ENCODE assay signal across 11 cellular contexts in the genomic region with DNA sequence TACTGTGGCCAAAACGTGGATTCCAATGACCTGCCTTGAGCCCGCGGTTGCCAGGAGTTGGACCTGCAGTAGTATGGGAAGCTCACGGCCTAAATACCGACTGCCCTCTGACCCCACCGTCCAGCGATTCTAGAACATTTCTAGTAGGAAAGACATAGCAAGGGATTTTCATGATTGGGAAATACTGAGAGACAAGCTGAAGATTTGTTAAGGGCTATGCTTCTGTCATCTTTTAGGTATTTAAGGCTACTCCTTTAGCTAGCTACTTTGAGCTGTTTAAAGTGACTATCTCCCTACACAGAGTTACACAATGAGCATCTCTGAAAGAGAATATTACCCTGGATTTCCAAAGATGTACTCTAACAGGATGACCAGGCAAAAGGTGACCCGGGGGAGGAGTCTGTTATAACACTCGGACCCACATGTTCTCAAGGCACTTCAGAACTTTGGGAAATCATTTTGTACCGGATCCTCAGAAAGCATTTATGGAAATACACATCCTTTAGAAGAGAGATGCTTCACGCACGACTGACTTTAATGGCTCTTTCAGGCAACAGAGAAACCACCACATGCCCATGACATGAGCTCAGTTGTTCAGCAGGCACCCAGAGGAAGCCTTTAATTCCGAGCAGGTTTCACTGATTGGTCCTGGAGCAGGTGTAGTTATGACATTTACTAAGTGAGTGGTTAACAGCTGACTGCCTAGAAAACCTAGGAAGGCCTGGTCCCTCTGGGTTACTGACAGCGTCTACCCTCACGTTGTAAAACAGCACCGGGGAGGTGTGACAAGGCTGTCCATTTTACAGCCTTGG. TPM values are rescaled to one million over a fixed set of nuclear protein-coding genes. Genes with fewer than 3 reads are reported as not detected.
A peak's percentile ranks its signal among the peaks of the same experiment; 100 is the strongest.
DNase-seq lines count a peak whose midpoint lies in the region; ATAC-seq, FAIRE-seq and TF ChIP-seq lines count a peak whose summit lies in the region.
"Had no signal": no experiment of that assay in that cellular context is flagged by ENCODE, and none has a peak within 500 bp of the region (broad histone marks: within the 10 kb centered on the region; RNA-seq: fewer than 3 reads in every experiment).

No MANE protein-coding gene starts in this region.

- 95% methylated on average over 16 of the region's 16 CpGs; no CpG with 5 or more reads in 1 of the 2 experiments for WGBS in H1 (ENCODE audit: extremely low coverage in 1 of 2, insufficient coverage in 1 of 2, insufficient read length in 1 of 2, insufficient replicate concordance in 2 of 2, low coverage in 1 of 2, low lambda C conversion rate in 2 of 2, missing lambda C conversion rate in 1 of 2), 2 experiments

- H4K20me1 ChIP-seq in H1 (replicated peaks in 1 of 2; ENCODE audit: control insufficient read depth in 1 of 2, insufficient read depth in 2 of 2, low read length in 2 of 2) (peaks cover 8 to 10% of the 10 kb centered on the region in 2 experiments), osteoblast (ENCODE audit: insufficient read depth, low read length) (peaks cover 53% of the 10 kb centered on the region)

- H3K27ac ChIP-seq in CD8-positive, alpha-beta T cell (ENCODE audit: low read depth, low read length) = no peak overlapping the region
- H3K27ac ChIP-seq in H1 (ENCODE audit: low read depth, low read length) (no peak overlapping the region), osteoblast (ENCODE audit: low read depth, low read length) (peak overlapping the region; percentile 38)

- H3K23me2 ChIP-seq in H1 (ENCODE audit: low read depth, low read length) = peaks cover 9% of the 10 kb centered on the region; the same call in 1 of the 2 replicates

- H4K5ac ChIP-seq in H1 (ENCODE audit: insufficient read length, low read depth, low read length) = no peak overlapping the region

- peaks cover 15% of the 10 kb centered on the region for H3K36me3 ChIP-seq in CD8-positive, alpha-beta T cell (ENCODE audit: insufficient read depth, low read length)
- H3K36me3 ChIP-seq in H1 (ENCODE audit: control insufficient read depth in 2 of 4, insufficient read depth in 4 of 4, low read length in 3 of 4) (peaks cover 0 to 21% (median 12%) of the 10 kb centered on the region in 4 experiments; a peak in 7 of 8 replicates), osteoblast (ENCODE audit: insufficient read depth, low read length) (peaks cover 35% of the 10 kb centered on the region)

- TF ChIP-seq POLR2A in H1 (IDR thresholded peaks at IDR 0.05; ENCODE audit: control extremely low read depth in 1 of 2, low read depth in 2 of 2, low read length in 2 of 2) = no peak

- H2BK12ac ChIP-seq in H1 (ENCODE audit: low read depth, low read length) = no peak overlapping the region

- H3K36me3 Mint-ChIP-seq in CD8-positive, alpha-beta T cell = peaks cover 47% of the 10 kb centered on the region

- POLR2A ChIA-PET in CD8-positive, alpha-beta T cell (lab: Charles Lee) = interaction anchor here (0.7 to 1.5 kb wide), 2 partner anchors 82 to 158 kb away, joined by 3 read pairs; a partner anchor contains a TSS
- POLR2A ChIA-PET in H1 (lab: Charles Lee; ENCODE audit: partially characterized antibody) = interaction anchor here (0.8 to 3.1 kb wide), 6 partner anchors 17 to 200 kb away, joined by 3 to 10 read pairs (median 4); a partner anchor contains a TSS

- no peak overlapping the region for H3K23ac ChIP-seq in H1 (ENCODE audit: insufficient read length)

- TF ChIP-seq EP300 in H1 (IDR thresholded peaks at IDR 0.05; ENCODE audit: borderline replicate concordance in 1 of 2, low read depth in 2 of 2, low read length in 2 of 2) = no peak

- ATAC-seq in CD8-positive, alpha-beta T cell = no peak
- ATAC-seq in HG03354 (IDR thresholded peaks at IDR 0.05; ENCODE audit: poor library complexity, severe bottlenecking, unreplicated experiment) = no peak

- no peaks in the 10 kb centered on the region for H3K9me3 Mint-ChIP-seq in CD8-positive, alpha-beta T cell

- H2BK15ac ChIP-seq in H1 (ENCODE audit: low read length) = no peak overlapping the region

- H3K9ac ChIP-seq in H1 (replicated peaks in 1 of 4; ENCODE audit: extremely low read depth in 1 of 4, low read depth in 3 of 4, low read length in 3 of 4) = no peak overlapping the region

- H3K4me1 Mint-ChIP-seq in CD8-positive, alpha-beta T cell (ENCODE audit: low read depth) = peaks cover 57% of the 10 kb centered on the region

- no peak for TF ChIP-seq RAD21 in H1 (IDR thresholded peaks at IDR 0.05 in 1 of 2, conservative IDR thresholded peaks at IDR 0.05 in 1 of 2; ENCODE audit: low read depth in 2 of 2, low read length in 2 of 2)

- no peak for TF ChIP-seq CTCF in CD8-positive, alpha-beta T cell (IDR thresholded peaks at IDR 0.05)
- TF ChIP-seq CTCF in H1 (IDR thresholded peaks at IDR 0.05; ENCODE audit: control extremely low read depth in 1 of 3, insufficient read depth in 1 of 3, low read depth in 1 of 3, low read length in 3 of 3) (no peak), osteoblast (IDR thresholded peaks at IDR 0.05; ENCODE audit: extremely low read depth, low read depth, low read length) (no peak)

- H3K14ac ChIP-seq in H1 (ENCODE audit: insufficient read length) = no peak overlapping the region

- H3K9me3 ChIP-seq in CD8-positive, alpha-beta T cell (ENCODE audit: low read length) = no peaks in the 10 kb centered on the region
- H3K9me3 ChIP-seq in H1 (ENCODE audit: insufficient read depth in 2 of 2, low read depth in 1 of 2, low read length in 1 of 2) = no peaks in the 10 kb centered on the region
- no peaks in the 10 kb centered on the region for H3K9me3 ChIP-seq in osteoblast (ENCODE audit: low read depth, low read length)

- H3K79me1 ChIP-seq in H1 (ENCODE audit: low read depth, low read length) = peaks cover 6% of the 10 kb centered on the region; the same call in 1 of the 2 replicates

- H2AFZ ChIP-seq in H1 (ENCODE audit: low read length) (no peak overlapping the region), osteoblast (ENCODE audit: low read length) (no peak overlapping the region)

- H3K56ac ChIP-seq in H1 (replicated peaks; ENCODE audit: insufficient read length, low read depth, low read length) = no peak overlapping the region

- H3K4ac ChIP-seq in H1 (replicated peaks; ENCODE audit: insufficient read length, low read depth, low read length) = no peak overlapping the region

- H3K27me3 ChIP-seq in CD8-positive, alpha-beta T cell (ENCODE audit: insufficient read depth, low read length) = no peaks in the 10 kb centered on the region
- H3K27me3 ChIP-seq in H1 (replicated peaks in 1 of 4; ENCODE audit: control insufficient read depth in 3 of 4, extremely low read depth in 1 of 4, insufficient read depth in 3 of 4, low read length in 3 of 4) = no peaks in the 10 kb centered on the region
- no peaks in the 10 kb centered on the region for H3K27me3 ChIP-seq in osteoblast (ENCODE audit: insufficient read depth, low read length)

- no peak overlapping the region for H2BK120ac ChIP-seq in H1 (replicated peaks; ENCODE audit: low read depth, low read length)

- CTCF ChIA-PET in CD8-positive, alpha-beta T cell (lab: Charles Lee) = interaction anchor here (0.7 to 2.2 kb wide), 3 partner anchors 12 to 59 kb away, joined by 3 to 8 read pairs (median 6); no protein-coding TSS in a partner anchor
- CTCF ChIA-PET in H1 (lab: Charles Lee; ENCODE audit: partially characterized antibody) = interaction anchor here (1.0 to 6.2 kb wide), 6 partner anchors 9 to 136 kb away, joined by 4 to 34 read pairs (median 6); no protein-coding TSS in a partner anchor

- 0 out of 2 replicates have a peak overlapping the region, but pooled peaks have one; percentile 14 for H4K8ac ChIP-seq in H1 (ENCODE audit: extremely low read depth, insufficient read depth, low read length)

- peaks cover 38% of the 10 kb centered on the region for H3K4me1 ChIP-seq in CD8-positive, alpha-beta T cell (ENCODE audit: insufficient read depth, low read length)
- H3K4me1 ChIP-seq in H1 (replicated peaks in 1 of 4; ENCODE audit: control insufficient read depth in 3 of 4, insufficient read depth in 4 of 4, low read length in 3 of 4) (peaks cover 0 to 4% (median under 1%) of the 10 kb centered on the region in 4 experiments; a peak in 2 of 7 replicates), osteoblast (ENCODE audit: insufficient read depth, low read length) (peaks cover 29% of the 10 kb centered on the region)

- H2BK5ac ChIP-seq in H1 (ENCODE audit: low read depth, low read length) = no peak overlapping the region

- no peak for DNase-seq in CD8-positive, alpha-beta T cell
- DNase-seq in NCI-H187 treated with DMSO at 0.1 percent for 48 hours (lab: John Stamatoyannopoulos, UW) (peak; percentile 73), H1 (ENCODE audit: low read depth in 1 of 2, low spot score in 2 of 2) (no peak), osteoblast (ENCODE audit: insufficient read length, low spot score, missing footprints) (peak; percentile 87), NCI-H146 (lab: John Stamatoyannopoulos, UW) (no peak), NCI-H1694 (lab: John Stamatoyannopoulos, UW) (no peak), NCI-H1436 treated with DMSO at 0.1 percent for 48 hours (lab: John Stamatoyannopoulos, UW) (no peak)
- DNase-seq: nucleus accumbens had no signal

- no peaks in the 10 kb centered on the region for H3K27me3 Mint-ChIP-seq in CD8-positive, alpha-beta T cell (ENCODE audit: low read depth)

- no peak overlapping the region for H3K18ac ChIP-seq in H1 (ENCODE audit: extremely low read depth, low read length)

- peak overlapping the region; percentile 20 for H3K27ac Mint-ChIP-seq in CD8-positive, alpha-beta T cell

- intact Hi-C loops in CD8-positive, alpha-beta T cell (cut with DNase I, micrococcal nuclease) = no loop called here

- H3K4me3 ChIP-seq in CD8-positive, alpha-beta T cell (ENCODE audit: low read depth, low read length) = no peak overlapping the region
- H3K4me3 ChIP-seq in H1 (ENCODE audit: extremely low read depth in 1 of 4, insufficient read depth in 2 of 4, low read depth in 3 of 4, low read length in 4 of 4) (no peak overlapping the region), osteoblast (ENCODE audit: insufficient read depth, low read length) (no peak overlapping the region)

- no peak overlapping the region for H3K4me3 Mint-ChIP-seq in CD8-positive, alpha-beta T cell

- no peak overlapping the region for H2AK5ac ChIP-seq in H1 (ENCODE audit: low read depth, low read length)

- peaks cover 12 to 54% of the 10 kb centered on the region in 2 experiments for H3K79me2 ChIP-seq in H1 (ENCODE audit: control insufficient read depth in 1 of 2, insufficient read depth in 2 of 2, low read length in 2 of 2)
- H3K79me2 ChIP-seq in osteoblast (ENCODE audit: insufficient read depth, low read length) = peaks cover 80% of the 10 kb centered on the region

- no peak for FAIRE-seq in H1 (lab: Jason Lieb, UNC)
- FAIRE-seq: endothelial cell of umbilical vein, HTR-8/SVneo had no signal

- H2BK20ac ChIP-seq in H1 (ENCODE audit: low read length) = no peak overlapping the region

- H3K4me2 ChIP-seq in H1 (ENCODE audit: insufficient read depth in 1 of 2, low read depth in 2 of 2, low read length in 2 of 2) (no peak overlapping the region), osteoblast (ENCODE audit: insufficient read depth, low read length) (no peak overlapping the region)

- H4K91ac ChIP-seq in H1 (replicated peaks; ENCODE audit: insufficient read length, low read length) = no peak overlapping the region

RNA-seq across cellular contexts. Expression of a gene that starts 4.2 kb away (rescaled TPM):
- total RNA-seq in CD8-positive, alpha-beta T cell = 10 to 100 TPM; 46.2 to 46.3 TPM
- 29.2 and 29.5 TPM in 2 replicates for total RNA-seq in H1 (2021; fragmentation: NEBNext Ultra II Directional; extraction: Animal tissue kit (Norgen Biotek cat#: 25700))
- 5.9 and 7.4 TPM in 2 replicates for polyA plus RNA-seq in H1 (2011; rRNA removed)
- polyA plus RNA-seq in H1 (2011; cell fraction: cytosol; rRNA removed) = 8.2 TPM
- polyA plus RNA-seq in H1 (2011; cell fraction: nucleus; rRNA removed) = 5.3 TPM
- 13.5 to 26.1 TPM (median 16.6 TPM) in 4 replicates for polyA plus RNA-seq in H1 (2012, experiment 1 of 2)
- polyA plus RNA-seq in H1 (2012, experiment 2 of 2) = 2.3 TPM
- polyA plus RNA-seq in H1 (2013, experiment 1 of 2) = 18.4 TPM
- 17.4 TPM for polyA plus RNA-seq in H1 (2013, experiment 2 of 2)
- polyA minus RNA-seq in H1 (2011; rRNA and poly(A)+ RNA removed) = 11.8 and 13.3 TPM in 2 replicates
- polyA minus RNA-seq in H1 (2011; cell fraction: cytosol; rRNA and poly(A)+ RNA removed) = 13.7 TPM
- 12.5 TPM for polyA minus RNA-seq in H1 (2011; cell fraction: nucleus; rRNA and poly(A)+ RNA removed)
- total RNA-seq in osteoblast = 28.6 and 30.8 TPM in 2 replicates

RNA-seq across cellular contexts. Expression of a gene that starts 4.5 kb away (rescaled TPM):
- total RNA-seq in CD8-positive, alpha-beta T cell = 10 to 100 TPM; 11.6 to 13.4 TPM
- total RNA-seq in H1 (2021; fragmentation: NEBNext Ultra II Directional; extraction: Animal tissue kit (Norgen Biotek cat#: 25700)) = 35.0 and 35.5 TPM in 2 replicates
- 5.9 and 7.1 TPM in 2 replicates for polyA plus RNA-seq in H1 (2011; rRNA removed)
- polyA plus RNA-seq in H1 (2011; cell fraction: cytosol; rRNA removed) = 10.9 TPM
- 12.8 TPM for polyA plus RNA-seq in H1 (2011; cell fraction: nucleus; rRNA removed)
- 23.7 to 31.1 TPM (median 30.1 TPM) in 4 replicates for polyA plus RNA-seq in H1 (2012, experiment 1 of 2)
- 27.0 TPM for polyA plus RNA-seq in H1 (2012, experiment 2 of 2)
- polyA plus RNA-seq in H1 (2013, experiment 1 of 2) = 31.3 TPM
- polyA plus RNA-seq in H1 (2013, experiment 2 of 2) = 27.9 TPM
- 4.3 and 5.2 TPM in 2 replicates for polyA minus RNA-seq in H1 (2011; rRNA and poly(A)+ RNA removed)
- polyA minus RNA-seq in H1 (2011; cell fraction: cytosol; rRNA and poly(A)+ RNA removed) = 8.7 TPM
- polyA minus RNA-seq in H1 (2011; cell fraction: nucleus; rRNA and poly(A)+ RNA removed) = 18.8 TPM
- total RNA-seq in osteoblast = 23.0 and 24.6 TPM in 2 replicates

RNA-seq across cellular contexts. Expression of a gene that starts 29.3 kb away (rescaled TPM):
- 10 to 100 TPM; 10.9 to 11.6 TPM for total RNA-seq in CD8-positive, alpha-beta T cell
- total RNA-seq in H1 (2021; fragmentation: NEBNext Ultra II Directional; extraction: Animal tissue kit (Norgen Biotek cat#: 25700)) = 15.1 and 15.8 TPM in 2 replicates
- polyA plus RNA-seq in H1 (2011; rRNA removed) = 19.0 and 29.7 TPM in 2 replicates
- polyA plus RNA-seq in H1 (2011; cell fraction: cytosol; rRNA removed) = 23.3 TPM
- polyA plus RNA-seq in H1 (2011; cell fraction: nucleus; rRNA removed) = 44.0 TPM
- 9.2 to 14.2 TPM (median 13.8 TPM) in 4 replicates for polyA plus RNA-seq in H1 (2012, experiment 1 of 2)
- polyA plus RNA-seq in H1 (2012, experiment 2 of 2) = 11.3 TPM
- polyA plus RNA-seq in H1 (2013, experiment 1 of 2) = 6.8 TPM
- 6.6 TPM for polyA plus RNA-seq in H1 (2013, experiment 2 of 2)
- polyA minus RNA-seq in H1 (2011; rRNA and poly(A)+ RNA removed) = 6.4 and 6.9 TPM in 2 replicates
- 11.2 TPM for polyA minus RNA-seq in H1 (2011; cell fraction: cytosol; rRNA and poly(A)+ RNA removed)
- 26.1 TPM for polyA minus RNA-seq in H1 (2011; cell fraction: nucleus; rRNA and poly(A)+ RNA removed)
- total RNA-seq in osteoblast = 9.0 and 10.6 TPM in 2 replicates

RNA-seq across cellular contexts. Expression of a gene that starts 35.6 kb away (rescaled TPM):
- 1 to 10 TPM; 6.5 TPM for total RNA-seq in CD8-positive, alpha-beta T cell
- 538 and 572 TPM in 2 replicates for total RNA-seq in H1 (2021; fragmentation: NEBNext Ultra II Directional; extraction: Animal tissue kit (Norgen Biotek cat#: 25700))
- polyA plus RNA-seq in H1 (2011; rRNA removed) = 950 and 1,969 TPM in 2 replicates
- polyA plus RNA-seq in H1 (2011; cell fraction: cytosol; rRNA removed) = 828 TPM
- polyA plus RNA-seq in H1 (2011; cell fraction: nucleus; rRNA removed) = 1,943 TPM
- 757 to 990 TPM (median 908 TPM) in 4 replicates for polyA plus RNA-seq in H1 (2012, experiment 1 of 2)
- polyA plus RNA-seq in H1 (2012, experiment 2 of 2) = 939 TPM
- polyA plus RNA-seq in H1 (2013, experiment 1 of 2) = 514 TPM
- 503 TPM for polyA plus RNA-seq in H1 (2013, experiment 2 of 2)
- 153 and 156 TPM in 2 replicates for polyA minus RNA-seq in H1 (2011; rRNA and poly(A)+ RNA removed)
- polyA minus RNA-seq in H1 (2011; cell fraction: cytosol; rRNA and poly(A)+ RNA removed) = 356 TPM
- 378 TPM for polyA minus RNA-seq in H1 (2011; cell fraction: nucleus; rRNA and poly(A)+ RNA removed)
- total RNA-seq in osteoblast = 5.1 and 8.3 TPM in 2 replicates

Comparison
In these comparisons a context has a peak if more than half of its experiments do, and no peak if none do; other contexts are left out.
1. DNase-seq: peak in NCI-H187 treated with DMSO at 0.1 percent for 48 hours (single experiment) and osteoblast (single experiment); none in CD8-positive, alpha-beta T cell (0 of 7), H1 (0 of 2), NCI-H146 (single experiment), NCI-H1694 (single experiment) and NCI-H1436 treated with DMSO at 0.1 percent for 48 hours (single experiment).